ENCODE assay signal across 30 cellular contexts in the genomic region with DNA sequence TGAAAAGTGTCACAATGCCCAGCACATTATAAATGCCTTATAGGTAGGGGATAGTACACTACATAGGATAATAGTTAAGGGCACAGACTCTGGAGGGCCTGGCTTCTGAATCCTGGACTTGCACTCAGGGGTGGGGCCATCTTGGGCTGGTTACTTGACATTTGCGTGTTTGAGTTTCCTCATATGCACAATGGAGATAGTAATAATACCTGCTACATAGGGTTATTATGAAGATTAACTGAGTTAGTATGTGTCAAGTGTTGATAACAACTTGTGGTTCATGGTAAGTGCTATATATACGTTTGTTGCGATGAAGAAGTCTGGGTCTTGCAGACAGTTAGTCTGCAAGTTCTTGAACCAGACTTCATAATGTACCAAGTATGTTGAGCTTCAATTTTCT. TPM values are rescaled to one million over a fixed set of nuclear protein-coding genes. Genes with fewer than 3 reads are reported as not detected.
"Had no signal": no experiment of that assay in that cellular context is flagged by ENCODE, and none has a peak within 500 bp of the region (broad histone marks: within the 10 kb centered on the region; RNA-seq: fewer than 3 reads in every experiment).

No MANE protein-coding gene starts in this region.

- H3K9ac ChIP-seq: parathyroid adenoma had no signal

- H3K4me1 ChIP-seq: right lobe of liver, upper lobe of right lung had no signal

- H3K4me3 Mint-ChIP-seq: naive thymus-derived CD8-positive, alpha-beta T cell; natural killer cell treated with Interleukin-12 subunit alpha and Interleukin-12 subunit beta and Interleukin-15 and Interleukin-18, amount 100 ng/mL, for 72 hours; nephron progenitor cell; neural crest cell; stimulated activated effector memory CD8-positive, alpha-beta T cell treated with anti-CD3 and anti-CD28 coated beads, Interleukin-12 subunit alpha, Interleukin-12 subunit beta, amount 100 ng/mL, for 72 hours; stimulated activated naive B cell treated with anti-CD40 and anti-IgM and Interleukin-4, amounts not matched to agents 10 μg/mL and 1 μg/mL and 100 μg/mL, for 72 hours; stimulated activated naive CD8-positive, alpha-beta T cell treated with anti-CD3 and anti-CD28 coated beads, Interleukin-15, Interleukin-2, amounts not matched to agents 100 ng/mL and 50 ng/mL, for 24 hours; type B pancreatic cell had no signal

- DNase-seq: naive thymus-derived CD8-positive, alpha-beta T cell; nephron progenitor cell; nucleus accumbens; ovary; posterior cingulate gyrus; psoas muscle; right cardiac atrium; right lobe of liver; sigmoid colon; small intestine; stimulated activated CD4-positive, alpha-beta T cell treated with anti-CD3 and anti-CD28 coated beads, Interleukin-15, amount 100 ng/mL, for 24 hours; stimulated activated CD4-positive, alpha-beta T cell treated with anti-CD3 and anti-CD28 coated beads, Interleukin-2, amount 100 ng/mL, for 24 hours; stimulated activated CD4-positive, alpha-beta T cell treated with anti-CD3 and anti-CD28 coated beads, Interleukin-2, amount 100 ng/mL, for 48 hours; stimulated activated CD4-positive, alpha-beta T cell treated with anti-CD3 and anti-CD28 coated beads, Interleukin-4, amount 100 ng/mL, for 24 hours; stimulated activated naive B cell treated with anti-CD40 and anti-IgM and Interleukin-4, amounts not matched to agents 10 μg/mL and 1 μg/mL and 100 μg/mL, for 72 hours; stimulated activated naive CD4-positive, alpha-beta T cell treated with Interleukin-2 at 50 U/mL for 16 hours; stomach; thyroid gland; transverse colon; upper lobe of right lung; uterus had no signal

- H3K27ac Mint-ChIP-seq: naive thymus-derived CD8-positive, alpha-beta T cell; natural killer cell treated with Interleukin-12 subunit alpha and Interleukin-12 subunit beta and Interleukin-15 and Interleukin-18, amount 100 ng/mL, for 72 hours; nephron progenitor cell; progenitor cell of endocrine pancreas; stimulated activated effector memory CD8-positive, alpha-beta T cell treated with anti-CD3 and anti-CD28 coated beads, Interleukin-12 subunit alpha, Interleukin-12 subunit beta, amount 100 ng/mL, for 72 hours; stimulated activated naive B cell treated with anti-CD40 and anti-IgM and Interleukin-4, amounts not matched to agents 10 μg/mL and 1 μg/mL and 100 μg/mL, for 72 hours; stimulated activated naive CD8-positive, alpha-beta T cell treated with anti-CD3 and anti-CD28 coated beads, Interleukin-15, Interleukin-2, amounts not matched to agents 100 ng/mL and 50 ng/mL, for 24 hours; type B pancreatic cell had no signal

- H3K27me3 ChIP-seq: neutrophil, ovary, right lobe of liver, sigmoid colon, stomach, thyroid gland, transverse colon, upper lobe of right lung, uterus had no signal

- H3K9me3 Mint-ChIP-seq: nephron progenitor cell, neural crest cell, type B pancreatic cell had no signal

- H3K36me3 ChIP-seq: neutrophil, ovary, right lobe of liver, sigmoid colon, stomach, thoracic aorta, thyroid gland, transverse colon, upper lobe of right lung, uterus had no signal

- H3K36me3 Mint-ChIP-seq: naive thymus-derived CD8-positive, alpha-beta T cell; natural killer cell treated with Interleukin-12 subunit alpha and Interleukin-12 subunit beta and Interleukin-15 and Interleukin-18, amount 100 ng/mL, for 72 hours; stimulated activated effector memory CD8-positive, alpha-beta T cell treated with anti-CD3 and anti-CD28 coated beads, Interleukin-12 subunit alpha, Interleukin-12 subunit beta, amount 100 ng/mL, for 72 hours; stimulated activated naive B cell treated with anti-CD40 and anti-IgM and Interleukin-4, amounts not matched to agents 10 μg/mL and 1 μg/mL and 100 μg/mL, for 72 hours; type B pancreatic cell had no signal

- H3K4me3 ChIP-seq: ovary, psoas muscle, right lobe of liver, sigmoid colon, stomach, thoracic aorta, thyroid gland, transverse colon, upper lobe of right lung, uterus had no signal

- H3K27me3 Mint-ChIP-seq: progenitor cell of endocrine pancreas; stimulated activated naive B cell treated with anti-CD40 and anti-IgM and Interleukin-4, amounts not matched to agents 10 μg/mL and 1 μg/mL and 100 μg/mL, for 72 hours; stimulated activated naive CD8-positive, alpha-beta T cell treated with anti-CD3 and anti-CD28 coated beads, Interleukin-15, Interleukin-2, amounts not matched to agents 100 ng/mL and 50 ng/mL, for 24 hours; type B pancreatic cell had no signal

- H3K9me3 ChIP-seq: neutrophil, ovary, psoas muscle, right lobe of liver, sigmoid colon, stomach, thoracic aorta, thyroid gland, transverse colon, upper lobe of right lung, uterus had no signal

- H2AFZ ChIP-seq: parathyroid adenoma had no signal

- H3K4me1 Mint-ChIP-seq: naive thymus-derived CD8-positive, alpha-beta T cell; neural crest cell; stimulated activated effector memory CD8-positive, alpha-beta T cell treated with anti-CD3 and anti-CD28 coated beads, Interleukin-12 subunit alpha, Interleukin-12 subunit beta, amount 100 ng/mL, for 72 hours; stimulated activated naive B cell treated with anti-CD40 and anti-IgM and Interleukin-4, amounts not matched to agents 10 μg/mL and 1 μg/mL and 100 μg/mL, for 72 hours had no signal

- H3K27ac ChIP-seq: neutrophil, ovary, parathyroid adenoma, psoas muscle, right lobe of liver, sigmoid colon, stomach, thoracic aorta, thyroid gland, transverse colon, upper lobe of right lung had no signal

RNA-seq across cellular contexts. Expression of a gene that starts 37.0 kb away (rescaled TPM):
- polyA plus RNA-seq: naive thymus-derived CD8-positive, alpha-beta T cell had no signal
